In the genomic region with DNA sequence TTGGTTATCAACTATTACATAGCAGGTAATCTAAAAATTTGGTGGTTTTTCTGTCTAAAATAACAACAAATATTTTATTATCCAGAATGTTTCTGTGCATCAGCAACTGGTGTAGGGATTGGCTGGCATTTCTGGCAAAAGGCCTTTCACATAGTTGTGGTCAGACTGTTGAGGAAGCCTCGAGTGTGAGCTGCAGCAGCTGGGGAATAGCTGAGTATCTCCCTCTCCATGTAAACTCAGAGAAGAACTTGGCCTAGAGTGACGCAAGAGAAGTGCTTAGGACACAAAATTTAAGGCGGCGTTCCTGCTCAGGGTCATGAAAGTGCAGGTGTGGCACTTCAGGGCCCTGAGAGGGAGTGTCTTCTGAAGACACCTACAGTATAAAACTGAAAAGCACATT, we compare ENCODE assay signal across 17 cellular contexts.
DNase-seq lines count a peak whose midpoint lies in the region; TF ChIP-seq lines count a peak whose summit lies in the region.
"Had no signal": no experiment of that assay in that cellular context is flagged by ENCODE, and none has a peak within 500 bp of the region (broad histone marks: within the 10 kb centered on the region; RNA-seq: fewer than 3 reads in every experiment).

No MANE protein-coding gene starts in this region.

- TF ChIP-seq EP300 in esophagus muscularis mucosa (IDR thresholded peaks at IDR 0.05): no peak

- POLR2A ChIA-PET in MCF 10A (lab: Yijun Ruan, JAX): interaction anchor here (0.6 to 0.9 kb wide), 3 partner anchors 13 to 158 kb away, joined by 3 to 8 read pairs (median 4); no protein-coding TSS in a partner anchor

- H3K36me3 ChIP-seq in breast epithelium (no peaks in the 10 kb centered on the region), hepatocyte (replicated peaks; ENCODE audit: insufficient read depth, low read depth) (no peaks in the 10 kb centered on the region), esophagus muscularis mucosa (no peaks in the 10 kb centered on the region)
- H3K36me3 ChIP-seq: ascending aorta, neutrophil had no signal

- CTCF ChIA-PET in MCF 10A (lab: Yijun Ruan, JAX): interaction anchor here (0.6 to 2.0 kb wide), 4 partner anchors 81 to 1292 kb away, joined by 3 to 8 read pairs (median 4); no protein-coding TSS in a partner anchor

- H3K4me1 Mint-ChIP-seq in MCF 10A (ENCODE audit: insufficient read depth, unreplicated experiment): peaks cover 19% of the 10 kb centered on the region
- H3K4me1 Mint-ChIP-seq: activated CD4-positive, alpha-beta T cell treated with anti-CD3 and anti-CD28 coated beads, Interleukin-2, amount 10 ng/mL, durations not matched to agents 24 days and 14 days had no signal

- no peaks in the 10 kb centered on the region for H3K27me3 Mint-ChIP-seq in MCF 10A (ENCODE audit: insufficient read depth, unreplicated experiment)
- H3K27me3 Mint-ChIP-seq: activated CD4-positive, alpha-beta T cell treated with anti-CD3 and anti-CD28 coated beads, Interleukin-2, amount 10 ng/mL, durations not matched to agents 24 days and 14 days had no signal

- no peak overlapping the region for H3K4me3 Mint-ChIP-seq in MCF 10A (ENCODE audit: unreplicated experiment)
- H3K4me3 Mint-ChIP-seq: activated CD4-positive, alpha-beta T cell treated with anti-CD3 and anti-CD28 coated beads, Interleukin-2, amount 10 ng/mL, durations not matched to agents 24 days and 14 days; T-helper 1 cell treated with Interleukin-12 subunit alpha and Interleukin-12 subunit beta and Interleukin-4 antibody, amounts not matched to agents 30 μg/mL and 1 μg/mL, for 36 hours had no signal

- TF ChIP-seq CTCF in MCF 10A (IDR thresholded peaks at IDR 0.05; ENCODE audit: unreplicated experiment) (no peak), breast epithelium (IDR thresholded peaks at IDR 0.05) (no peak), astrocyte of the cerebellum (IDR thresholded peaks at IDR 0.05; ENCODE audit: low read depth, low read length, missing control alignments) (no peak), hepatocyte (IDR thresholded peaks at IDR 0.05; ENCODE audit: poor library complexity) (no peak), esophagus muscularis mucosa (IDR thresholded peaks at IDR 0.05) (no peak)

- H3K9me3 Mint-ChIP-seq in MCF 10A (ENCODE audit: unreplicated experiment): no peaks in the 10 kb centered on the region
- H3K9me3 Mint-ChIP-seq: activated CD4-positive, alpha-beta T cell treated with anti-CD3 and anti-CD28 coated beads, Interleukin-2, amount 10 ng/mL, durations not matched to agents 24 days and 14 days; T-helper 1 cell treated with Interleukin-12 subunit alpha and Interleukin-12 subunit beta and Interleukin-4 antibody, amounts not matched to agents 30 μg/mL and 1 μg/mL, for 36 hours had no signal

- WGBS in hepatocyte (ENCODE audit: low lambda C conversion rate, missing lambda C conversion rate): 65% methylated on average over 4 of the region's 4 CpGs
- 70% methylated on average over 4 of the region's 4 CpGs for WGBS in esophagus muscularis mucosa

- H3K27me3 ChIP-seq in breast epithelium: no peaks in the 10 kb centered on the region
- no peaks in the 10 kb centered on the region for H3K27me3 ChIP-seq in hepatocyte
- no peaks in the 10 kb centered on the region for H3K27me3 ChIP-seq in esophagus muscularis mucosa
- H3K27me3 ChIP-seq: ascending aorta, neutrophil, testis had no signal

- H3K4me1 ChIP-seq in breast epithelium: no peaks in the 10 kb centered on the region
- no peaks in the 10 kb centered on the region for H3K4me1 ChIP-seq in hepatocyte (ENCODE audit: insufficient read depth)
- H3K4me1 ChIP-seq in esophagus muscularis mucosa: no peaks in the 10 kb centered on the region
- H3K4me1 ChIP-seq: ascending aorta, testis had no signal

- TF ChIP-seq POLR2A in breast epithelium (IDR thresholded peaks at IDR 0.05) (no peak), esophagus muscularis mucosa (IDR thresholded peaks at IDR 0.05; ENCODE audit: low read depth) (no peak)

- no peaks in the 10 kb centered on the region for H3K9me3 ChIP-seq in breast epithelium
- H3K9me3 ChIP-seq in hepatocyte (ENCODE audit: low read depth): no peaks in the 10 kb centered on the region
- no peaks in the 10 kb centered on the region for H3K9me3 ChIP-seq in esophagus muscularis mucosa
- H3K9me3 ChIP-seq: ascending aorta, neutrophil, testis had no signal

- H3K9me2 ChIP-seq in hepatocyte (replicated peaks; ENCODE audit: insufficient read depth): no peaks in the 10 kb centered on the region

- H4K20me1 ChIP-seq in hepatocyte (ENCODE audit: insufficient read depth, poor library complexity, severe bottlenecking): no peaks in the 10 kb centered on the region

- no peak overlapping the region for H3K4me2 ChIP-seq in hepatocyte

- BruUV-seq in MCF 10A (replicated peaks; lab: Mats Ljungman, UMichigan): no TSS peak

- no peaks in the 10 kb centered on the region for H3K36me3 Mint-ChIP-seq in MCF 10A (ENCODE audit: insufficient read depth, unreplicated experiment)

- peak; percentile 83 for DNase-seq in MCF 10A (ENCODE audit: unreplicated experiment)
- DNase-seq in breast epithelium (ENCODE audit: low spot score in 2 of 2): no peak
- DNase-seq in astrocyte of the cerebellum (ENCODE audit: low read depth): peak; percentile 84
- peak; percentile 45 for DNase-seq in hepatocyte (ENCODE audit: low spot score)
- no peak for DNase-seq in activated naive CD4-positive, alpha-beta T cell treated with Interleukin-2 at 50 U/mL for 16 hours
- no peak for DNase-seq in COR-L47 (lab: John Stamatoyannopoulos, UW)
- DNase-seq in activated CD4-positive, alpha-beta T cell treated with anti-CD3 and anti-CD28 coated beads for 4 hours: no peak
- no peak for DNase-seq in esophagus muscularis mucosa (ENCODE audit: extremely low spot score)
- DNase-seq: 8988T; activated CD4-positive, alpha-beta T cell treated with anti-CD3 and anti-CD28 coated beads, Interleukin-2, amount 10 ng/mL, durations not matched to agents 24 days and 14 days; effector memory CD4-positive, alpha-beta T cell; hypothalamus; NCI-H345; testis had no signal

- no peaks in the 10 kb centered on the region for H3K79me2 ChIP-seq in hepatocyte

- no peak overlapping the region for H3K27ac ChIP-seq in breast epithelium
- no peak overlapping the region for H3K27ac ChIP-seq in hepatocyte
- H3K27ac ChIP-seq in esophagus muscularis mucosa (replicated peaks in 1 of 4): no peak overlapping the region
- H3K27ac ChIP-seq: ascending aorta, neutrophil, testis had no signal

- H3K4me3 ChIP-seq in breast epithelium (no peak overlapping the region), astrocyte of the cerebellum (ENCODE audit: low read depth, low read length) (no peak overlapping the region), hepatocyte (no peak overlapping the region), esophagus muscularis mucosa (no peak overlapping the region)
- H3K4me3 ChIP-seq: ascending aorta, testis had no signal

- intact Hi-C loops in MCF 10A (cut with micrococcal nuclease): no loop called here
- intact Hi-C loops in breast epithelium (cut with DNase I; ENCODE audit: low total_unique reads): no loop called here
- intact Hi-C loops in esophagus muscularis mucosa (cut with DNase I): no loop called here

- in situ Hi-C loops in astrocyte of the cerebellum (cut with HindIII; ENCODE audit: low sequenced_read_pairs): no loop called here

- H2AFZ ChIP-seq in hepatocyte: no peak overlapping the region

- H3K27ac Mint-ChIP-seq in MCF 10A (ENCODE audit: low read depth, unreplicated experiment): peak overlapping the region; percentile 20
- H3K27ac Mint-ChIP-seq: activated CD4-positive, alpha-beta T cell treated with anti-CD3 and anti-CD28 coated beads, Interleukin-2, amount 10 ng/mL, durations not matched to agents 24 days and 14 days; T-helper 1 cell treated with Interleukin-12 subunit alpha and Interleukin-12 subunit beta and Interleukin-4 antibody, amounts not matched to agents 30 μg/mL and 1 μg/mL, for 36 hours had no signal

Comparison
In these comparisons a context has a peak if more than half of its experiments do, and no peak if none do; other contexts are left out.
1. DNase-seq: peak in MCF 10A (single experiment), astrocyte of the cerebellum (single experiment) and hepatocyte (single experiment); none in breast epithelium (0 of 2), activated naive CD4-positive, alpha-beta T cell treated with Interleukin-2 at 50 U/mL for 16 hours (single experiment), COR-L47 (single experiment), activated CD4-positive, alpha-beta T cell treated with anti-CD3 and anti-CD28 coated beads for 4 hours (0 of 2) and esophagus muscularis mucosa (single experiment).